1 cellular context compared by ENCODE assay signal in genomic region chr10:48671914-48672595, GRCh38.
A peak's percentile ranks its signal among the peaks of the same experiment; 100 is the strongest.
TF ChIP-seq lines count a peak whose summit lies in the region.

No MANE protein-coding gene starts in this region.

TF ChIP-seq in GM12878, 131 proteins besides CTCF, POLR2A, EP300 and RAD21 (continued from another document and continues in another):
- TF ChIP-seq BCL3 (IDR thresholded peaks at IDR 0.05; ENCODE audit: borderline replicate concordance, insufficient read depth, low read depth, low read length, poor library complexity, severe bottlenecking) (no peak), MEF2A (IDR thresholded peaks at IDR 0.05; ENCODE audit: insufficient read depth, low read depth, low read length) (no peak), ESRRA (IDR thresholded peaks at IDR 0.05; ENCODE audit: low read length) (no peak), SUPT20H (IDR thresholded peaks at IDR 0.05; ENCODE audit: borderline replicate concordance, control insufficient read depth, low read depth, low read length) (no peak), STAT3 (IDR thresholded peaks at IDR 0.05; ENCODE audit: low read depth, low read length) (no peak), SPI1 (IDR thresholded peaks at IDR 0.05; ENCODE audit: borderline replicate concordance, insufficient read depth, low read depth, low read length) (no peak), IKZF2 (IDR thresholded peaks at IDR 0.05) (peak in 1 of 2 experiments; percentile 54; a peak in 1 of 4 replicates), NR2C2 (IDR thresholded peaks at IDR 0.05; ENCODE audit: borderline replicate concordance, control insufficient read depth, insufficient read length, low read depth) (no peak), MXI1 (IDR thresholded peaks at IDR 0.05; ENCODE audit: low read depth, low read length) (no peak), CBFB (IDR thresholded peaks at IDR 0.05; ENCODE audit: low read depth) (no peak), HDGF (IDR thresholded peaks at IDR 0.05) (0 out of 2 replicates have a peak, but pooled peaks have one; percentile 34), RFX5 (IDR thresholded peaks at IDR 0.05; ENCODE audit: low read depth, low read length) (no peak), CBX5 (IDR thresholded peaks at IDR 0.05; ENCODE audit: low read depth) (peak; percentile 52; the same call in 1 of the 2 replicates), PRDM15 (CRISPR knock-in tag; IDR thresholded peaks at IDR 0.05) (no peak), SREBF2 (IDR thresholded peaks at IDR 0.05; ENCODE audit: low read length) (no peak), ETV6 (conservative IDR thresholded peaks at IDR 0.05 in 1 of 2, IDR thresholded peaks at IDR 0.05 in 1 of 2; ENCODE audit: borderline replicate concordance in 1 of 2, low read depth in 1 of 2) (no peak), KAT2A (conservative IDR thresholded peaks at IDR 0.05; ENCODE audit: control insufficient read depth, low read depth, low read length) (no peak), SP1 (IDR thresholded peaks at IDR 0.05; ENCODE audit: low read depth, low read length) (peak; percentile 59), TARDBP (IDR thresholded peaks at IDR 0.05; ENCODE audit: borderline replicate concordance) (no peak), CUX1 (IDR thresholded peaks at IDR 0.05; ENCODE audit: insufficient replicate concordance, low read depth, low read length) (no peak), ASH2L (IDR thresholded peaks at IDR 0.05; ENCODE audit: borderline replicate concordance, low read depth) (no peak), ZSCAN29 (IDR thresholded peaks at IDR 0.05) (no peak), NRF1 (conservative IDR thresholded peaks at IDR 0.05; ENCODE audit: low read depth, low read length) (no peak), BCLAF1 (IDR thresholded peaks at IDR 0.05) (0 out of 2 replicates have a peak, but pooled peaks have one; percentile 5), PBX3 (IDR thresholded peaks at IDR 0.05; ENCODE audit: insufficient replicate concordance, low read depth, low read length) (no peak), TCF3 (IDR thresholded peaks at IDR 0.05; ENCODE audit: borderline replicate concordance, insufficient read depth, low read depth, low read length) (peak; percentile 76; the same call in 1 of the 2 replicates), TBL1XR1 (IDR thresholded peaks at IDR 0.05; ENCODE audit: low read depth, low read length) (0 out of 2 replicates have a peak, but pooled peaks have one; percentile 10), STAT1 (conservative IDR thresholded peaks at IDR 0.05) (no peak), MTA3 (IDR thresholded peaks at IDR 0.05; ENCODE audit: borderline replicate concordance, low read length) (peak; percentile 9; the same call in 1 of the 2 replicates), RB1 (IDR thresholded peaks at IDR 0.05; ENCODE audit: borderline replicate concordance) (no peak), SIN3A (IDR thresholded peaks at IDR 0.05; ENCODE audit: low read depth, low read length) (no peak; the same call in 1 of the 2 replicates), KDM1A (IDR thresholded peaks at IDR 0.05; ENCODE audit: borderline replicate concordance) (no peak), USF1 (IDR thresholded peaks at IDR 0.05; ENCODE audit: borderline replicate concordance, extremely low read length, insufficient read depth, low read depth, low read length) (peak; percentile 36)
- TF ChIP-seq, protein P1, sequence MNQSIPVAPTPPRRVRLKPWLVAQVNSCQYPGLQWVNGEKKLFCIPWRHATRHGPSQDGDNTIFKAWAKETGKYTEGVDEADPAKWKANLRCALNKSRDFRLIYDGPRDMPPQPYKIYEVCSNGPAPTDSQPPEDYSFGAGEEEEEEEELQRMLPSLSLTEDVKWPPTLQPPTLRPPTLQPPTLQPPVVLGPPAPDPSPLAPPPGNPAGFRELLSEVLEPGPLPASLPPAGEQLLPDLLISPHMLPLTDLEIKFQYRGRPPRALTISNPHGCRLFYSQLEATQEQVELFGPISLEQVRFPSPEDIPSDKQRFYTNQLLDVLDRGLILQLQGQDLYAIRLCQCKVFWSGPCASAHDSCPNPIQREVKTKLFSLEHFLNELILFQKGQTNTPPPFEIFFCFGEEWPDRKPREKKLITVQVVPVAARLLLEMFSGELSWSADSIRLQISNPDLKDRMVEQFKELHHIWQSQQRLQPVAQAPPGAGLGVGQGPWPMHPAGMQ (IDR thresholded peaks at IDR 0.05; ENCODE audit: borderline replicate concordance) = no peak
- TF ChIP-seq, protein P2, sequence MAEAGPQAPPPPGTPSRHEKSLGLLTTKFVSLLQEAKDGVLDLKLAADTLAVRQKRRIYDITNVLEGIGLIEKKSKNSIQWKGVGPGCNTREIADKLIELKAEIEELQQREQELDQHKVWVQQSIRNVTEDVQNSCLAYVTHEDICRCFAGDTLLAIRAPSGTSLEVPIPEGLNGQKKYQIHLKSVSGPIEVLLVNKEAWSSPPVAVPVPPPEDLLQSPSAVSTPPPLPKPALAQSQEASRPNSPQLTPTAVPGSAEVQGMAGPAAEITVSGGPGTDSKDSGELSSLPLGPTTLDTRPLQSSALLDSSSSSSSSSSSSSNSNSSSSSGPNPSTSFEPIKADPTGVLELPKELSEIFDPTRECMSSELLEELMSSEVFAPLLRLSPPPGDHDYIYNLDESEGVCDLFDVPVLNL (IDR thresholded peaks at IDR 0.05; ENCODE audit: low read depth, low read length) = no peak
- TF ChIP-seq, protein P3, sequence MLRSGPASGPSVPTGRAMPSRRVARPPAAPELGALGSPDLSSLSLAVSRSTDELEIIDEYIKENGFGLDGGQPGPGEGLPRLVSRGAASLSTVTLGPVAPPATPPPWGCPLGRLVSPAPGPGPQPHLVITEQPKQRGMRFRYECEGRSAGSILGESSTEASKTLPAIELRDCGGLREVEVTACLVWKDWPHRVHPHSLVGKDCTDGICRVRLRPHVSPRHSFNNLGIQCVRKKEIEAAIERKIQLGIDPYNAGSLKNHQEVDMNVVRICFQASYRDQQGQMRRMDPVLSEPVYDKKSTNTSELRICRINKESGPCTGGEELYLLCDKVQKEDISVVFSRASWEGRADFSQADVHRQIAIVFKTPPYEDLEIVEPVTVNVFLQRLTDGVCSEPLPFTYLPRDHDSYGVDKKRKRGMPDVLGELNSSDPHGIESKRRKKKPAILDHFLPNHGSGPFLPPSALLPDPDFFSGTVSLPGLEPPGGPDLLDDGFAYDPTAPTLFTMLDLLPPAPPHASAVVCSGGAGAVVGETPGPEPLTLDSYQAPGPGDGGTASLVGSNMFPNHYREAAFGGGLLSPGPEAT (IDR thresholded peaks at IDR 0.05; ENCODE audit: low read depth) = peak; percentile 48; the same call in 1 of the 2 replicates
- TF ChIP-seq, protein P4, sequence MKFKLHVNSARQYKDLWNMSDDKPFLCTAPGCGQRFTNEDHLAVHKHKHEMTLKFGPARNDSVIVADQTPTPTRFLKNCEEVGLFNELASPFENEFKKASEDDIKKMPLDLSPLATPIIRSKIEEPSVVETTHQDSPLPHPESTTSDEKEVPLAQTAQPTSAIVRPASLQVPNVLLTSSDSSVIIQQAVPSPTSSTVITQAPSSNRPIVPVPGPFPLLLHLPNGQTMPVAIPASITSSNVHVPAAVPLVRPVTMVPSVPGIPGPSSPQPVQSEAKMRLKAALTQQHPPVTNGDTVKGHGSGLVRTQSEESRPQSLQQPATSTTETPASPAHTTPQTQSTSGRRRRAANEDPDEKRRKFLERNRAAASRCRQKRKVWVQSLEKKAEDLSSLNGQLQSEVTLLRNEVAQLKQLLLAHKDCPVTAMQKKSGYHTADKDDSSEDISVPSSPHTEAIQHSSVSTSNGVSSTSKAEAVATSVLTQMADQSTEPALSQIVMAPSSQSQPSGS (IDR thresholded peaks at IDR 0.05; ENCODE audit: low read length) = no peak
